In the genomic region with DNA sequence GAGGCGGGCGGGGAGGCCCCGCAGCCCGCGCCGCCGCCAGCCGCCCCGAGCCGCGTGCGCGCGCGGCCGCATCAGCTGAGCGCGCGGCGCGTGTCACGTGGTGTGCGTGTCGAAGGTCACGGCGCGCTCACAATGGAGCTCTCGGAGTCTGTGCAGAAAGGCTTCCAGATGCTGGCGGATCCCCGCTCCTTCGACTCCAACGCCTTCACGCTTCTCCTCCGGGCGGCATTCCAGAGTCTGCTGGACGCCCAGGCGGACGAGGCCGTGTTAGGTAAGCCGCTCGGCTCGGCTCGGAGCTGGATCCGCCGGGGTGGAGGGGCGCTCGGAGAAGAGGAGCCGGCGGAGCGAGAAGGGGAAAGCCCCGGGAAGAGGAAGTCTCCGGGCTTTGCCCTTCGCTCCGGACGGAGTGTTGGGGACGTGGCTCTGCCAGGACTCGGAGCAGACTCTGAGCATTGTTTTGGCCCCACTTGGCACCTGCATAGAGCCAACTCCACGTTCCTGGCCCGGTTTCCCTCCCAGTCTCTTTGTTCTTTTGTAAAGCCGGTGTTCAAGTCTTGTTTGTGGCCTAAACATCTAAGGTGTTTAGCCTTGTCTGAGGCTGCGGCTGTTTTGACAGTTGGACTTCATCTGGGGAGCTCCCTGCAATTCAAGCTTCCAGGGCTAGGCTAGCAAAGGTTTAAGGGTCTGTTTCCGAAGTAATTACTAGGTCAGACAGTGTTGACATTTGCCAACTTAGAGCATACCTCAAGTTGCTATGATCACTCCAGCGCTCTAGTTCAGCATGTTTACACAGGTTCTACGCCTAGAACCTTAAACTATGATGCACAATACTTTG, we compare ENCODE assay signal across 8 cellular contexts. TPM values are rescaled to one million over a fixed set of nuclear protein-coding genes. Genes with fewer than 3 reads are reported as not detected.
DNase-seq lines count a peak whose midpoint lies in the region; ATAC-seq, FAIRE-seq and TF ChIP-seq lines count a peak whose summit lies in the region.

A gene (plus strand): TSS at position 103 of the 835 bp plus-strand sequence. CDS start 30 bp downstream, at position 133.

- POLR2A ChIA-PET in A673 (lab: Charles Lee; ENCODE audit: low non-redundant PET) = interaction anchor here (0.6 kb wide), 2 partner anchors 789 to 804 kb away, joined by 3 read pairs; no protein-coding TSS in a partner anchor

- peak; percentile 86 for FAIRE-seq in GM18507 (lab: Jason Lieb, UNC)

- no peaks in the 10 kb centered on the region for H3K9me3 ChIP-seq in A673 (ENCODE audit: low read depth, low read length, poor library complexity, severe bottlenecking)
- no peaks in the 10 kb centered on the region for H3K9me3 ChIP-seq in spleen

- intact Hi-C loops in A673 (cut with micrococcal nuclease; ENCODE audit: unreplicated experiment) (loop anchor here (5.0 kb wide), 1 partner anchor 89 kb away; no protein-coding TSS in a partner anchor), spleen (cut with DNase I; ENCODE audit: low total_unique reads) (loop anchor here (10.0 kb wide), 1 partner anchor 62 kb away; no protein-coding TSS in a partner anchor)

- BruUV-seq in A673 (replicated peaks; lab: Mats Ljungman, UMichigan) = no TSS peak

- H3K4me3 ChIP-seq in A673 (ENCODE audit: low read depth, low read length, poor library complexity, severe bottlenecking) (peak within 1 kb of the TSS; percentile 88), WI38 (ENCODE audit: low read depth, low read length) (peak within 1 kb of the TSS; percentile 82), spleen (peak within 1 kb of the TSS; percentile 74 to 95 (median 83))

- peak within 1 kb of the TSS; percentile 90 for H3K27ac ChIP-seq in A673 (ENCODE audit: low read depth, low read length, poor library complexity, severe bottlenecking)
- peak within 1 kb of the TSS; percentile 76 to 96 (median 94) for H3K27ac ChIP-seq in spleen

- H3K27me3 ChIP-seq in A673 (replicated peaks; ENCODE audit: insufficient read depth, low read depth, low read length, poor library complexity) = no peaks in the 10 kb centered on the region
- H3K27me3 ChIP-seq in spleen (replicated peaks in 1 of 7) = peaks cover 0 to 5% (median 0%) of the 10 kb centered on the region in 7 donors

- 0 to 1% (median 1%) methylated on average over 41 to 64 of the region's 64 CpGs for WGBS in spleen, 5 donors

- peak; percentile 63 for ATAC-seq in HG02943 (IDR thresholded peaks at IDR 0.05; ENCODE audit: low read depth, unreplicated experiment)

- TF ChIP-seq POLR2A in spleen (IDR thresholded peaks at IDR 0.05) = peak in 2 of 3 donors; percentile 39 to 64

- no peak for TF ChIP-seq CTCF in A673 (conservative IDR thresholded peaks at IDR 0.05; ENCODE audit: low read depth, low read length)
- TF ChIP-seq CTCF in WI38 (IDR thresholded peaks at IDR 0.05; ENCODE audit: low read depth, low read length) = no peak
- TF ChIP-seq CTCF in spleen (IDR thresholded peaks at IDR 0.05 in 8 of 11, conservative IDR thresholded peaks at IDR 0.05 in 3 of 11) = peak in 1 of 11 experiments; percentile 4

- peaks cover 20% of the 10 kb centered on the region for H3K4me1 ChIP-seq in A673 (ENCODE audit: insufficient read depth, low read length, poor library complexity, severe bottlenecking)
- H3K4me1 ChIP-seq in spleen = peaks cover 21 to 52% (median 42%) of the 10 kb centered on the region in 6 donors

- H3K36me3 ChIP-seq in A673 (ENCODE audit: insufficient read depth, low read length, poor library complexity, severe bottlenecking) (no peaks in the 10 kb centered on the region), spleen (no peaks in the 10 kb centered on the region)

- CTCF ChIA-PET in A673 (lab: Charles Lee) = interaction anchor here (0.5 kb wide), 1 partner anchor 114 kb away, joined by 3 read pairs; no protein-coding TSS in a partner anchor

- DNase-seq in A673 (ENCODE audit: low spot score) (peak; percentile 92), GM18507 (ENCODE audit: extremely low spot score, insufficient read length, low read depth) (no peak), NCI-H2171 treated with DMSO at 0.1 percent for 48 hours (lab: John Stamatoyannopoulos, UW) (peak; percentile 72), iris pigment epithelial cell (ENCODE audit: low read depth) (peak; percentile 87), spleen (peak; percentile 96)
- DNase-seq in central memory CD4-positive, alpha-beta T cell = peak; percentile 78

RNA-seq across cellular contexts. Expression of the gene that starts here (rescaled TPM):
- total RNA-seq in A673 (2021) (66.0 and 72.6 TPM in 2 replicates), spleen (10 to 100 TPM; 43.5 to 63.7 (median 52.9) TPM)
- polyA plus RNA-seq in spleen = 10 to 100 TPM; 69.1 to 76.0 (median 73.2) TPM
